Comparison of ENCODE assay signal across 10 cellular contexts in the genomic region with DNA sequence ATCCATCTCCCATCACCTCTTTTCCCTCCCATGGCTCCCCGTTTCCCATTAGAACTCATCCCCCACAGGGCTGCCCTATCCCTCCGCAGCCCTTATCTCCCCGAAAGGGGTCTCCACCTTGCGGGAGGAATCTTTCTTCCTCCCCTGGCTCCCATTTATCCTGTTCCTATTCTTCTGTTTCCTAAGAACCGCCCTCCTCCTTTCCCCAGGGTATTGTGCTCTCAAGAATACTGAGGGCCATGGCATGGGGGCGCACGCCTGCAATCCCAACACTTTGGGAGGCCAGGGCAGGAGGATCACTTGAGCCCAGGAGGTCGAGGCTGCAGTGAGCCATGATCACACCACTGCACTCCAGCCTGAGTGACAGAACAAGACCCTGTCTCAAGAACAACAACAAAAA. TPM values are rescaled to one million over a fixed set of nuclear protein-coding genes. Genes with fewer than 3 reads are reported as not detected.
DNase-seq lines count a peak whose midpoint lies in the region; ATAC-seq lines count a peak whose summit lies in the region.
"Had no signal": no experiment of that assay in that cellular context is flagged by ENCODE, and none has a peak within 500 bp of the region (broad histone marks: within the 10 kb centered on the region; RNA-seq: fewer than 3 reads in every experiment).

No MANE protein-coding gene starts in this region.

- H2BK15ac ChIP-seq in neuronal stem cell (ENCODE audit: low read length): no peak overlapping the region

- peaks cover 34% of the 10 kb centered on the region for H3K4me1 ChIP-seq in CD4-positive, CD25-positive, alpha-beta regulatory T cell (ENCODE audit: control insufficient read depth, insufficient read depth, low read length, poor library complexity, severe bottlenecking)
- H3K4me1 ChIP-seq in HUES64 (ENCODE audit: insufficient read depth, low read length): 0 out of 2 replicates have a peak, but pooled peaks cover 6% of the 10 kb centered on the region
- H3K4me1 ChIP-seq in neuronal stem cell (ENCODE audit: control insufficient read depth in 2 of 2, insufficient read depth in 1 of 2, low read depth in 1 of 2, low read length in 2 of 2): peaks cover 0 to 15% of the 10 kb centered on the region in 2 donors

- peak overlapping the region; percentile 71 for H2AFZ ChIP-seq in neuronal stem cell (ENCODE audit: low read length)

- no peaks in the 10 kb centered on the region for H3K27me3 ChIP-seq in CD4-positive, CD25-positive, alpha-beta regulatory T cell (ENCODE audit: control insufficient read depth, insufficient read depth, low read length)
- H3K27me3 ChIP-seq in HUES64 (ENCODE audit: insufficient read depth, low read length) (peaks cover 46% of the 10 kb centered on the region), neuronal stem cell (ENCODE audit: control insufficient read depth in 3 of 3, insufficient read depth in 3 of 3, low read depth in 1 of 3, low read length in 3 of 3) (peaks cover 7 to 82% (median 34%) of the 10 kb centered on the region in 3 experiments)
- H3K27me3 ChIP-seq: adrenal gland had no signal

- WGBS in HUES64: 71% methylated on average over 8 of the region's 8 CpGs
- WGBS in neuronal stem cell (ENCODE audit: extremely low coverage in 2 of 2, insufficient read length in 2 of 2, insufficient replicate concordance in 1 of 2), 2 donors: no CpG with 5 or more reads among the region's 8 CpGs

- H3K4ac ChIP-seq in neuronal stem cell (ENCODE audit: low read length): no peak overlapping the region

- no peak overlapping the region for H4K8ac ChIP-seq in neuronal stem cell (ENCODE audit: low read depth, low read length)

- no peak for DNase-seq in CD4-positive, CD25-positive, alpha-beta regulatory T cell
- no peak for DNase-seq in effector memory CD8-positive, alpha-beta T cell
- no peak for DNase-seq in neuronal stem cell (ENCODE audit: low spot score)
- no peak for DNase-seq in posterior cingulate gyrus
- no peak for DNase-seq in D341Med (ENCODE audit: low spot score)
- DNase-seq in NK-92 (lab: John Stamatoyannopoulos, UW; ENCODE audit: unreplicated experiment): no peak

- H2BK120ac ChIP-seq in neuronal stem cell (ENCODE audit: low read depth, low read length): no peak overlapping the region

- H2BK12ac ChIP-seq in neuronal stem cell (ENCODE audit: low read length): no peak overlapping the region

- H3K4me3 ChIP-seq in CD4-positive, CD25-positive, alpha-beta regulatory T cell (ENCODE audit: low read depth, low read length): peak overlapping the region; percentile 79
- H3K4me3 ChIP-seq in HUES64 (ENCODE audit: low read length) (peak overlapping the region; percentile 69), neuronal stem cell (ENCODE audit: low read length in 2 of 2) (no peak overlapping the region)

- no peaks in the 10 kb centered on the region for H3K79me1 ChIP-seq in neuronal stem cell (ENCODE audit: low read depth, low read length)

- H3K9me3 ChIP-seq in CD4-positive, CD25-positive, alpha-beta regulatory T cell (ENCODE audit: control insufficient read depth in 2 of 2, low read length in 2 of 2): no peaks in the 10 kb centered on the region
- H3K9me3 ChIP-seq in HUES64 (ENCODE audit: insufficient read depth, low read depth, low read length) (no peaks in the 10 kb centered on the region), neuronal stem cell (replicated peaks in 1 of 2; ENCODE audit: control insufficient read depth in 2 of 2, insufficient read depth in 1 of 2, low read depth in 1 of 2, low read length in 2 of 2) (peaks cover 0 to 7% of the 10 kb centered on the region in 2 donors)
- H3K9me3 ChIP-seq: adrenal gland, gastroesophageal sphincter had no signal

- H3K18ac ChIP-seq in neuronal stem cell (ENCODE audit: low read length): no peak overlapping the region

- no peak overlapping the region for H3K4me2 ChIP-seq in neuronal stem cell (ENCODE audit: insufficient read depth, low read length, poor library complexity, severe bottlenecking)

- no peak overlapping the region for H3K23ac ChIP-seq in neuronal stem cell (ENCODE audit: low read depth, low read length, poor library complexity)

- intact Hi-C loops in posterior cingulate gyrus (cut with DNase I): no loop called here

- peak overlapping the region; percentile 94 to 99 (median 95) for H3K27ac Mint-ChIP-seq in CD4-positive, CD25-positive, alpha-beta regulatory T cell
- H3K27ac Mint-ChIP-seq in effector memory CD8-positive, alpha-beta T cell: peak overlapping the region; percentile 97 to 98

- H3K4me1 Mint-ChIP-seq in CD4-positive, CD25-positive, alpha-beta regulatory T cell: peaks cover 4 to 45% (median 30%) of the 10 kb centered on the region in 4 donors
- peaks cover 40 to 44% of the 10 kb centered on the region in 2 donors for H3K4me1 Mint-ChIP-seq in effector memory CD8-positive, alpha-beta T cell (ENCODE audit: low read depth in 2 of 2)

- ATAC-seq in CD4-positive, CD25-positive, alpha-beta regulatory T cell (ENCODE audit: low read depth in 2 of 2): no peak
- no peak for ATAC-seq in effector memory CD8-positive, alpha-beta T cell (replicated peaks)
- ATAC-seq in HG03159 (IDR thresholded peaks at IDR 0.05; ENCODE audit: unreplicated experiment): no peak

- H3K27me3 Mint-ChIP-seq in CD4-positive, CD25-positive, alpha-beta regulatory T cell: no peaks in the 10 kb centered on the region
- no peaks in the 10 kb centered on the region for H3K27me3 Mint-ChIP-seq in effector memory CD8-positive, alpha-beta T cell

- peak overlapping the region; percentile 83 to 95 (median 88) for H3K4me3 Mint-ChIP-seq in CD4-positive, CD25-positive, alpha-beta regulatory T cell
- H3K4me3 Mint-ChIP-seq in effector memory CD8-positive, alpha-beta T cell: peak overlapping the region; percentile 88 to 89

- H2AK5ac ChIP-seq in neuronal stem cell (ENCODE audit: low read depth, low read length): no peak overlapping the region

- no peak overlapping the region for H3K14ac ChIP-seq in neuronal stem cell (ENCODE audit: low read length)

- peak overlapping the region; percentile 54 for H3K9ac ChIP-seq in HUES64 (ENCODE audit: low read depth, low read length)
- H3K9ac ChIP-seq in neuronal stem cell (ENCODE audit: low read depth, low read length, poor library complexity): no peak overlapping the region

- H3K27ac ChIP-seq in CD4-positive, CD25-positive, alpha-beta regulatory T cell (ENCODE audit: insufficient read depth, low read length, poor library complexity, severe bottlenecking): peak overlapping the region; percentile 66
- no peak overlapping the region for H3K27ac ChIP-seq in HUES64 (ENCODE audit: low read depth, low read length)
- no peak overlapping the region for H3K27ac ChIP-seq in neuronal stem cell (replicated peaks; ENCODE audit: low read length)
- H3K27ac ChIP-seq: adrenal gland had no signal

- H4K91ac ChIP-seq in neuronal stem cell (ENCODE audit: low read depth, low read length, poor library complexity): no peak overlapping the region

- H3K9me3 Mint-ChIP-seq in CD4-positive, CD25-positive, alpha-beta regulatory T cell: peaks cover 0 to 2% (median 0%) of the 10 kb centered on the region in 7 donors
- H3K9me3 Mint-ChIP-seq in effector memory CD8-positive, alpha-beta T cell: no peaks in the 10 kb centered on the region

- no peak overlapping the region for H2BK5ac ChIP-seq in neuronal stem cell (ENCODE audit: low read length)

- H3K36me3 ChIP-seq in CD4-positive, CD25-positive, alpha-beta regulatory T cell (ENCODE audit: control insufficient read depth, insufficient read depth, low read length): no peaks in the 10 kb centered on the region
- H3K36me3 ChIP-seq in HUES64 (ENCODE audit: insufficient read depth, low read length) (no peaks in the 10 kb centered on the region), neuronal stem cell (replicated peaks in 1 of 2; ENCODE audit: control insufficient read depth in 2 of 2, insufficient read depth in 2 of 2, low read length in 2 of 2) (no peaks in the 10 kb centered on the region)
- H3K36me3 ChIP-seq: adrenal gland, gastroesophageal sphincter had no signal

- H3K36me3 Mint-ChIP-seq in CD4-positive, CD25-positive, alpha-beta regulatory T cell: no peaks in the 10 kb centered on the region
- peaks cover 4% of the 10 kb centered on the region for H3K36me3 Mint-ChIP-seq in effector memory CD8-positive, alpha-beta T cell (ENCODE audit: insufficient read depth)

RNA-seq across cellular contexts. Expression of a gene that starts 0.7 kb away (rescaled TPM):
- total RNA-seq in CD4-positive, CD25-positive, alpha-beta regulatory T cell: 7.9 TPM
- 1 to 10 TPM; 1.0 to 4.0 (median 1.9) TPM for polyA plus RNA-seq in CD4-positive, CD25-positive, alpha-beta regulatory T cell
- polyA plus RNA-seq in HUES64 (2013, experiment 1 of 2): 1.3 TPM
- polyA plus RNA-seq in HUES64 (2013, experiment 2 of 2): 2.1 TPM
- 5.6 TPM for polyA plus RNA-seq in neuronal stem cell (2013, experiment 1 of 2)
- polyA plus RNA-seq in neuronal stem cell (2013, experiment 2 of 2): 5.5 TPM

RNA-seq across cellular contexts. Expression of a gene that starts 12.5 kb away (rescaled TPM):
- total RNA-seq in CD4-positive, CD25-positive, alpha-beta regulatory T cell: 24.5 TPM
- 1 to 10 TPM; 3.9 to 5.7 (median 4.5) TPM for polyA plus RNA-seq in CD4-positive, CD25-positive, alpha-beta regulatory T cell
- 12.2 TPM for polyA plus RNA-seq in HUES64 (2013, experiment 1 of 2)
- polyA plus RNA-seq in HUES64 (2013, experiment 2 of 2): 9.6 TPM
- polyA plus RNA-seq in neuronal stem cell (2013, experiment 1 of 2): 23.9 TPM
- polyA plus RNA-seq in neuronal stem cell (2013, experiment 2 of 2): 22.7 TPM

RNA-seq across cellular contexts. Expression of a gene that starts 33.2 kb away (rescaled TPM):
- total RNA-seq in CD4-positive, CD25-positive, alpha-beta regulatory T cell: 76.9 TPM
- 100 to 1,000 TPM; 239 to 346 (median 308) TPM for polyA plus RNA-seq in CD4-positive, CD25-positive, alpha-beta regulatory T cell
- polyA plus RNA-seq in HUES64 (2013, experiment 1 of 2): 2.3 TPM
- polyA plus RNA-seq in HUES64 (2013, experiment 2 of 2): 2.2 TPM
- polyA plus RNA-seq in neuronal stem cell (2013, experiment 1 of 2): 0.53 TPM
- 0.43 TPM for polyA plus RNA-seq in neuronal stem cell (2013, experiment 2 of 2)

RNA-seq across cellular contexts. Expression of a gene that starts 40.3 kb away (rescaled TPM):
- total RNA-seq in CD4-positive, CD25-positive, alpha-beta regulatory T cell: 6,542 TPM
- polyA plus RNA-seq in CD4-positive, CD25-positive, alpha-beta regulatory T cell: not detected
- polyA plus RNA-seq in HUES64 (2013, experiment 1 of 2): 9,126 TPM
- 12,827 TPM for polyA plus RNA-seq in HUES64 (2013, experiment 2 of 2)
- not detected for polyA plus RNA-seq in neuronal stem cell (2013, experiment 1 of 2)
- polyA plus RNA-seq in neuronal stem cell (2013, experiment 2 of 2): 4.7 TPM

RNA-seq across cellular contexts. Expression of a gene that starts 40.5 kb away (rescaled TPM):
- 31.2 TPM for total RNA-seq in CD4-positive, CD25-positive, alpha-beta regulatory T cell
- polyA plus RNA-seq in CD4-positive, CD25-positive, alpha-beta regulatory T cell: 10 to 100 TPM; 65.8 to 83.2 (median 71.7) TPM
- polyA plus RNA-seq in HUES64 (2013, experiment 1 of 2): 9.9 TPM
- 12.9 TPM for polyA plus RNA-seq in HUES64 (2013, experiment 2 of 2)
- 15.3 TPM for polyA plus RNA-seq in neuronal stem cell (2013, experiment 1 of 2)
- polyA plus RNA-seq in neuronal stem cell (2013, experiment 2 of 2): 15.5 TPM

Comparison
In these comparisons a context has a peak if more than half of its experiments do, and no peak if none do; other contexts are left out.
1. H3K4me3 ChIP-seq: peak in CD4-positive, CD25-positive, alpha-beta regulatory T cell (single experiment) and HUES64 (single experiment); none in neuronal stem cell (0 of 2).